Comparison of ENCODE assay signal across 1 cellular context in the genomic region with DNA sequence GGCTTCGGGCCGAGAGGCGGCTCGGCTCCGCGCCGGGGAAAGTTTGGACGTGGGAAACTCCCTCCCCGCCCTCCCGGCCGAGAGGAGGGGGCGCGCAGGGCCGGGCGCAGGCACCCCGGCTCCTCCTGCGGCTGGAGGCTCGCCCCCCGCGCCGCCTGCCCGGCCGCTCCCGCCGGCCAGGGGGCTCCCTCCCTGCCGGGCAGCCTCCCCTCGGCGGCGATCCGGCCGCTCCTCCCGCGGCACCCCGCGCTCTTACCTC.
TF ChIP-seq lines count a peak whose summit lies in the region.

No MANE protein-coding gene starts in this region.

TF ChIP-seq in H1, 55 proteins besides CTCF, POLR2A, EP300 and RAD21 (continued from another document):
- TF ChIP-seq, protein P1, sequence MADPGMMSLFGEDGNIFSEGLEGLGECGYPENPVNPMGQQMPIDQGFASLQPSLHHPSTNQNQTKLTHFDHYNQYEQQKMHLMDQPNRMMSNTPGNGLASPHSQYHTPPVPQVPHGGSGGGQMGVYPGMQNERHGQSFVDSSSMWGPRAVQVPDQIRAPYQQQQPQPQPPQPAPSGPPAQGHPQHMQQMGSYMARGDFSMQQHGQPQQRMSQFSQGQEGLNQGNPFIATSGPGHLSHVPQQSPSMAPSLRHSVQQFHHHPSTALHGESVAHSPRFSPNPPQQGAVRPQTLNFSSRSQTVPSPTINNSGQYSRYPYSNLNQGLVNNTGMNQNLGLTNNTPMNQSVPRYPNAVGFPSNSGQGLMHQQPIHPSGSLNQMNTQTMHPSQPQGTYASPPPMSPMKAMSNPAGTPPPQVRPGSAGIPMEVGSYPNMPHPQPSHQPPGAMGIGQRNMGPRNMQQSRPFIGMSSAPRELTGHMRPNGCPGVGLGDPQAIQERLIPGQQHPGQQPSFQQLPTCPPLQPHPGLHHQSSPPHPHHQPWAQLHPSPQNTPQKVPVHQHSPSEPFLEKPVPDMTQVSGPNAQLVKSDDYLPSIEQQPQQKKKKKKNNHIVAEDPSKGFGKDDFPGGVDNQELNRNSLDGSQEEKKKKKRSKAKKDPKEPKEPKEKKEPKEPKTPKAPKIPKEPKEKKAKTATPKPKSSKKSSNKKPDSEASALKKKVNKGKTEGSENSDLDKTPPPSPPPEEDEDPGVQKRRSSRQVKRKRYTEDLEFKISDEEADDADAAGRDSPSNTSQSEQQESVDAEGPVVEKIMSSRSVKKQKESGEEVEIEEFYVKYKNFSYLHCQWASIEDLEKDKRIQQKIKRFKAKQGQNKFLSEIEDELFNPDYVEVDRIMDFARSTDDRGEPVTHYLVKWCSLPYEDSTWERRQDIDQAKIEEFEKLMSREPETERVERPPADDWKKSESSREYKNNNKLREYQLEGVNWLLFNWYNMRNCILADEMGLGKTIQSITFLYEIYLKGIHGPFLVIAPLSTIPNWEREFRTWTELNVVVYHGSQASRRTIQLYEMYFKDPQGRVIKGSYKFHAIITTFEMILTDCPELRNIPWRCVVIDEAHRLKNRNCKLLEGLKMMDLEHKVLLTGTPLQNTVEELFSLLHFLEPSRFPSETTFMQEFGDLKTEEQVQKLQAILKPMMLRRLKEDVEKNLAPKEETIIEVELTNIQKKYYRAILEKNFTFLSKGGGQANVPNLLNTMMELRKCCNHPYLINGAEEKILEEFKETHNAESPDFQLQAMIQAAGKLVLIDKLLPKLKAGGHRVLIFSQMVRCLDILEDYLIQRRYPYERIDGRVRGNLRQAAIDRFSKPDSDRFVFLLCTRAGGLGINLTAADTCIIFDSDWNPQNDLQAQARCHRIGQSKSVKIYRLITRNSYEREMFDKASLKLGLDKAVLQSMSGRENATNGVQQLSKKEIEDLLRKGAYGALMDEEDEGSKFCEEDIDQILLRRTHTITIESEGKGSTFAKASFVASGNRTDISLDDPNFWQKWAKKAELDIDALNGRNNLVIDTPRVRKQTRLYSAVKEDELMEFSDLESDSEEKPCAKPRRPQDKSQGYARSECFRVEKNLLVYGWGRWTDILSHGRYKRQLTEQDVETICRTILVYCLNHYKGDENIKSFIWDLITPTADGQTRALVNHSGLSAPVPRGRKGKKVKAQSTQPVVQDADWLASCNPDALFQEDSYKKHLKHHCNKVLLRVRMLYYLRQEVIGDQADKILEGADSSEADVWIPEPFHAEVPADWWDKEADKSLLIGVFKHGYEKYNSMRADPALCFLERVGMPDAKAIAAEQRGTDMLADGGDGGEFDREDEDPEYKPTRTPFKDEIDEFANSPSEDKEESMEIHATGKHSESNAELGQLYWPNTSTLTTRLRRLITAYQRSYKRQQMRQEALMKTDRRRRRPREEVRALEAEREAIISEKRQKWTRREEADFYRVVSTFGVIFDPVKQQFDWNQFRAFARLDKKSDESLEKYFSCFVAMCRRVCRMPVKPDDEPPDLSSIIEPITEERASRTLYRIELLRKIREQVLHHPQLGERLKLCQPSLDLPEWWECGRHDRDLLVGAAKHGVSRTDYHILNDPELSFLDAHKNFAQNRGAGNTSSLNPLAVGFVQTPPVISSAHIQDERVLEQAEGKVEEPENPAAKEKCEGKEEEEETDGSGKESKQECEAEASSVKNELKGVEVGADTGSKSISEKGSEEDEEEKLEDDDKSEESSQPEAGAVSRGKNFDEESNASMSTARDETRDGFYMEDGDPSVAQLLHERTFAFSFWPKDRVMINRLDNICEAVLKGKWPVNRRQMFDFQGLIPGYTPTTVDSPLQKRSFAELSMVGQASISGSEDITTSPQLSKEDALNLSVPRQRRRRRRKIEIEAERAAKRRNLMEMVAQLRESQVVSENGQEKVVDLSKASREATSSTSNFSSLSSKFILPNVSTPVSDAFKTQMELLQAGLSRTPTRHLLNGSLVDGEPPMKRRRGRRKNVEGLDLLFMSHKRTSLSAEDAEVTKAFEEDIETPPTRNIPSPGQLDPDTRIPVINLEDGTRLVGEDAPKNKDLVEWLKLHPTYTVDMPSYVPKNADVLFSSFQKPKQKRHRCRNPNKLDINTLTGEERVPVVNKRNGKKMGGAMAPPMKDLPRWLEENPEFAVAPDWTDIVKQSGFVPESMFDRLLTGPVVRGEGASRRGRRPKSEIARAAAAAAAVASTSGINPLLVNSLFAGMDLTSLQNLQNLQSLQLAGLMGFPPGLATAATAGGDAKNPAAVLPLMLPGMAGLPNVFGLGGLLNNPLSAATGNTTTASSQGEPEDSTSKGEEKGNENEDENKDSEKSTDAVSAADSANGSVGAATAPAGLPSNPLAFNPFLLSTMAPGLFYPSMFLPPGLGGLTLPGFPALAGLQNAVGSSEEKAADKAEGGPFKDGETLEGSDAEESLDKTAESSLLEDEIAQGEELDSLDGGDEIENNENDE (IDR thresholded peaks at IDR 0.05; ENCODE audit: insufficient replicate concordance, low read length): no peak
